ENCODE assay signal across 10 cellular contexts in genomic region chr4:39937683-39938268, GRCh38.
DNase-seq lines count a peak whose midpoint lies in the region; ATAC-seq and TF ChIP-seq lines count a peak whose summit lies in the region.
"Had no signal": no experiment of that assay in that cellular context is flagged by ENCODE, and none has a peak within 500 bp of the region (broad histone marks: within the 10 kb centered on the region; RNA-seq: fewer than 3 reads in every experiment).

No MANE protein-coding gene starts in this region.

- H3K4me1 Mint-ChIP-seq in nephron progenitor cell = peaks cover 10% of the 10 kb centered on the region

- H3K4me3 ChIP-seq in SK-N-MC = no peak overlapping the region

- peaks cover 16% of the 10 kb centered on the region for H3K36me3 ChIP-seq in SK-N-MC (ENCODE audit: insufficient read depth, low read length)

- peak overlapping the region; percentile 7 for H3K27ac ChIP-seq in SK-N-MC

- no peaks in the 10 kb centered on the region for H3K9me3 Mint-ChIP-seq in nephron progenitor cell
- H3K9me3 Mint-ChIP-seq: natural killer cell treated with Interleukin-12 subunit alpha and Interleukin-12 subunit beta and Interleukin-15 and Interleukin-18, amount 100 ng/mL, for 72 hours; T-helper 2 cell treated with Interferon-gamma antibody and Interleukin-4, amounts not matched to agents 5 μg/mL and 100 μg/mL, for 36 hours had no signal

- DNase-seq in SK-N-MC (ENCODE audit: low read depth, low spot score) = no peak
- no peak for DNase-seq in nephron progenitor cell
- DNase-seq in GDM1 (lab: John Stamatoyannopoulos, UW) = no peak
- no peak for DNase-seq in stimulated activated CD4-positive, alpha-beta T cell treated with anti-CD3 and anti-CD28 coated beads, Interleukin-2, amount 100 ng/mL, for 24 hours
- no peak for DNase-seq in NCI-H1694 (lab: John Stamatoyannopoulos, UW)
- DNase-seq: DMS 273 treated with DMSO at 0.1 percent for 48 hours had no signal

- no peaks in the 10 kb centered on the region for H3K9me3 ChIP-seq in SK-N-MC (ENCODE audit: low read depth, low read length)

- no peak for TF ChIP-seq CTCF in nephron progenitor cell (IDR thresholded peaks at IDR 0.05)

- peaks cover 61% of the 10 kb centered on the region for H3K36me3 Mint-ChIP-seq in nephron progenitor cell (ENCODE audit: low read depth)
- H3K36me3 Mint-ChIP-seq: natural killer cell treated with Interleukin-12 subunit alpha and Interleukin-12 subunit beta and Interleukin-15 and Interleukin-18, amount 100 ng/mL, for 72 hours had no signal

- H3K27ac Mint-ChIP-seq in nephron progenitor cell = peak overlapping the region; percentile 61
- H3K27ac Mint-ChIP-seq: T-helper 2 cell treated with Interferon-gamma antibody and Interleukin-4, amounts not matched to agents 5 μg/mL and 100 μg/mL, for 36 hours had no signal

- no peak overlapping the region for H3K4me3 Mint-ChIP-seq in nephron progenitor cell
- H3K4me3 Mint-ChIP-seq: natural killer cell treated with Interleukin-12 subunit alpha and Interleukin-12 subunit beta and Interleukin-15 and Interleukin-18, amount 100 ng/mL, for 72 hours; T-helper 2 cell treated with Interferon-gamma antibody and Interleukin-4, amounts not matched to agents 5 μg/mL and 100 μg/mL, for 36 hours had no signal

- ATAC-seq in GM18498 (IDR thresholded peaks at IDR 0.05; ENCODE audit: unreplicated experiment) (peak; percentile 67), GM21447 (IDR thresholded peaks at IDR 0.05; ENCODE audit: unreplicated experiment) (peak; percentile 54)
- ATAC-seq: natural killer cell treated with Interleukin-12 subunit alpha and Interleukin-12 subunit beta and Interleukin-15 and Interleukin-18, amount 100 ng/mL, for 72 hours had no signal

- H3K9ac ChIP-seq in SK-N-MC (ENCODE audit: insufficient read length) = no peak overlapping the region

- no peaks in the 10 kb centered on the region for H3K27me3 Mint-ChIP-seq in nephron progenitor cell (ENCODE audit: low read depth, poor library complexity)
- H3K27me3 Mint-ChIP-seq: natural killer cell treated with Interleukin-12 subunit alpha and Interleukin-12 subunit beta and Interleukin-15 and Interleukin-18, amount 100 ng/mL, for 72 hours had no signal
